Comparison of ENCODE assay signal across 10 cellular contexts in genomic region chr7:55020481-55020871, GRCh38. TPM values are rescaled to one million over a fixed set of nuclear protein-coding genes. Genes with fewer than 3 reads are reported as not detected.
DNase-seq lines count a peak whose midpoint lies in the region; TF ChIP-seq lines count a peak whose summit lies in the region.
"Had no signal": no experiment of that assay in that cellular context is flagged by ENCODE, and none has a peak within 500 bp of the region (broad histone marks: within the 10 kb centered on the region; RNA-seq: fewer than 3 reads in every experiment).

No MANE protein-coding gene starts in this region.

- no peaks in the 10 kb centered on the region for H3K36me3 ChIP-seq in kidney epithelial cell (ENCODE audit: control insufficient read depth, insufficient read depth, low read length)
- H3K36me3 ChIP-seq in stomach smooth muscle (ENCODE audit: control insufficient read depth in 2 of 2, insufficient read depth in 2 of 2, low read length in 2 of 2) = peaks cover 0 to 2% of the 10 kb centered on the region in 2 donors

- peak; percentile 29 for DNase-seq in HS-5 (ENCODE audit: low read depth)
- DNase-seq in MCF 10A (ENCODE audit: unreplicated experiment) = peak; percentile 98
- DNase-seq in kidney epithelial cell (ENCODE audit: low read depth) = no peak
- DNase-seq in HuH-7.5 (ENCODE audit: low spot score) = no peak
- no peak for DNase-seq in stimulated activated naive CD4-positive, alpha-beta T cell (lab: John Stamatoyannopoulos, UW)
- no peak for DNase-seq in dedifferentiated amniotic fluid mesenchymal stem cell (ENCODE audit: extremely low spot score)
- DNase-seq in NCI-H524 treated with DMSO at 0.1 percent for 48 hours (lab: John Stamatoyannopoulos, UW) = no peak
- DNase-seq: activated CD4-positive, alpha-beta T cell treated with anti-CD3 and anti-CD28 coated beads for 4 hours had no signal

- no peaks in the 10 kb centered on the region for H3K27me3 ChIP-seq in kidney epithelial cell (ENCODE audit: control insufficient read depth, insufficient read depth, low read length)
- no peaks in the 10 kb centered on the region for H3K27me3 ChIP-seq in stomach smooth muscle (ENCODE audit: control insufficient read depth in 1 of 2, insufficient read depth in 2 of 2, low read length in 2 of 2)

- H3K27ac ChIP-seq in stomach smooth muscle (ENCODE audit: low read length) = peak overlapping the region; percentile 81

- H3K36me3 Mint-ChIP-seq in MCF 10A (ENCODE audit: insufficient read depth, unreplicated experiment) = peaks cover 55% of the 10 kb centered on the region

- no peaks in the 10 kb centered on the region for H3K9me3 ChIP-seq in stomach smooth muscle (ENCODE audit: control insufficient read depth in 2 of 2, low read length in 2 of 2)

- CTCF ChIA-PET in MCF 10A (lab: Yijun Ruan, JAX) = interaction anchor here (0.5 to 6.8 kb wide), 18 partner anchors 9 to 1004 kb away, joined by 3 to 39 read pairs (median 4); partner anchors contain the start of gene SEC61G

- POLR2A ChIA-PET in MCF 10A (lab: Yijun Ruan, JAX) = interaction anchor here (0.6 to 9.3 kb wide), 42 partner anchors 9 to 262 kb away, joined by 3 to 170 read pairs (median 6); partner anchors contain the start of gene SEC61G

- peak overlapping the region; percentile 86 for H3K4me3 Mint-ChIP-seq in MCF 10A (ENCODE audit: unreplicated experiment)

- H3K4me1 Mint-ChIP-seq in MCF 10A (ENCODE audit: insufficient read depth, unreplicated experiment) = peaks cover 16% of the 10 kb centered on the region
- H3K4me1 Mint-ChIP-seq: IgD-negative memory B cell had no signal

- H3K27me3 Mint-ChIP-seq in MCF 10A (ENCODE audit: insufficient read depth, unreplicated experiment) = no peaks in the 10 kb centered on the region

- intact Hi-C loops in MCF 10A (cut with micrococcal nuclease) = loop anchor here (1.0 to 10.0 kb wide), 8 partner anchors 53 to 248 kb away; no protein-coding TSS in a partner anchor

- H3K9ac ChIP-seq in stomach smooth muscle (ENCODE audit: low read length in 2 of 2) = peak overlapping the region in 1 of 2 donors; percentile 61

- no TSS peak for BruUV-seq in MCF 10A (replicated peaks; lab: Mats Ljungman, UMichigan)

- peak overlapping the region; percentile 93 for H3K27ac Mint-ChIP-seq in MCF 10A (ENCODE audit: low read depth, unreplicated experiment)
- H3K27ac Mint-ChIP-seq: IgD-negative memory B cell had no signal

- no peaks in the 10 kb centered on the region for H3K9me3 Mint-ChIP-seq in MCF 10A (ENCODE audit: unreplicated experiment)

- H3K4me1 ChIP-seq in stomach smooth muscle (ENCODE audit: control insufficient read depth, insufficient read depth, low read length) = peaks cover 34% of the 10 kb centered on the region

- TF ChIP-seq CTCF in MCF 10A (IDR thresholded peaks at IDR 0.05; ENCODE audit: unreplicated experiment) (no peak), kidney epithelial cell (IDR thresholded peaks at IDR 0.05; ENCODE audit: insufficient read depth, low read length, poor library complexity, severe bottlenecking) (no peak)

- H3K4me3 ChIP-seq in kidney epithelial cell (ENCODE audit: low read depth, low read length) (peak overlapping the region; percentile 86), stomach smooth muscle (ENCODE audit: low read length in 2 of 2) (peak overlapping the region; percentile 62 to 83)

RNA-seq across cellular contexts. Expression of gene EGFR, which starts 1.7 kb away (rescaled TPM):
- total RNA-seq in MCF 10A (2022) = 371 and 448 TPM in 2 replicates
- total RNA-seq in kidney epithelial cell = 67.2 and 76.7 TPM in 2 replicates

Comparison
In these comparisons a context has a peak if more than half of its experiments do, and no peak if none do; other contexts are left out.
1. DNase-seq: peak in HS-5 (single experiment) and MCF 10A (single experiment); none in kidney epithelial cell (single experiment), HuH-7.5 (single experiment), stimulated activated naive CD4-positive, alpha-beta T cell (0 of 6), dedifferentiated amniotic fluid mesenchymal stem cell (single experiment) and NCI-H524 treated with DMSO at 0.1 percent for 48 hours (single experiment).